8 cellular contexts compared by ENCODE assay signal in the genomic region with DNA sequence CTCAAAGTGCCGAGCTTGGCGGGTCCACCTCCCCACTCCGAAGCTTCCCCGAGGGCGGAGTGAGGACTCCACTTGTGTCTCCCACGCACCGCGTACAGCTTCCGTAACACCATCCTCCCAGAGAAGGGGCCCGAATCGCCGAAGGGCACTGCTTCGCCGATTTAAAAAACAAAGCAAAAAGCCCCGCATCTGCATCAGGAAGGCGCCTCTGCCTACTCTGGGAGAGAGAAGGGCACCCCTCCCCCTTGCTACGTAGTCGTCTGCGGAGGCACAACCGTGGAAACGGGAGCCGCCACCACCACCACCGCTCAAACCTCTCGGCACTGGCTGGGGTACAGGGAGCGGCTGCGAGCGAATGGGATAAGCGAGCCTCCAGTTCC. TPM values are rescaled to one million over a fixed set of nuclear protein-coding genes. Genes with fewer than 3 reads are reported as not detected.
A peak's percentile ranks its signal among the peaks of the same experiment; 100 is the strongest.
DNase-seq lines count a peak whose midpoint lies in the region; ATAC-seq and TF ChIP-seq lines count a peak whose summit lies in the region.

No MANE protein-coding gene starts in this region.

- TF ChIP-seq CTCF in LNCaP clone FGC (IDR thresholded peaks at IDR 0.05; ENCODE audit: control insufficient read depth, extremely low read depth, insufficient read depth) (no peak), activated B cell treated with CpG ODN at 0.5 μM for 24 hours (IDR thresholded peaks at IDR 0.05) (no peak), lower leg skin (IDR thresholded peaks at IDR 0.05) (no peak)

- H3F3A ChIP-seq in GM23248 (ENCODE audit: insufficient read depth): peaks cover 27% of the 10 kb centered on the region

- H3K4me3 Mint-ChIP-seq in activated B cell treated with CpG ODN at 0.5 μM for 24 hours: peak overlapping the region; percentile 95

- H3K27me3 Mint-ChIP-seq in activated B cell treated with CpG ODN at 0.5 μM for 24 hours: no peaks in the 10 kb centered on the region

- H3K4me1 ChIP-seq in GM23248 (ENCODE audit: insufficient read depth): peaks cover 12% of the 10 kb centered on the region

- POLR2A ChIA-PET in activated B cell treated with CpG ODN at 0.5 μM for 24 hours (lab: Charles Lee): interaction anchor here (0.7 to 4.5 kb wide), 22 partner anchors 9 to 509 kb away, joined by 3 to 49 read pairs (median 5); a partner anchor contains a TSS

- H4K20me1 ChIP-seq in GM23248 (ENCODE audit: insufficient read depth): no peaks in the 10 kb centered on the region

- in situ Hi-C loops in GM23248 (cut with MboI): no loop called here

- ATAC-seq in activated B cell treated with CpG ODN at 0.5 μM for 24 hours (ENCODE audit: low read depth): peak; percentile 37

- no peaks in the 10 kb centered on the region for H3K9me3 ChIP-seq in GM23248 (ENCODE audit: low read depth)

- peak overlapping the region; percentile 95 for H3K9ac ChIP-seq in GM23248

- peaks cover 27% of the 10 kb centered on the region for H3K36me3 ChIP-seq in GM23248 (ENCODE audit: low read depth)

- H3K27ac ChIP-seq in GM23248: peak overlapping the region; percentile 95

- H2AFZ ChIP-seq in GM23248: peak overlapping the region; percentile 81

- DNase-seq in GM04503 (ENCODE audit: low read depth) (peak; percentile 11), GM23248 (peak; percentile 86), LNCaP clone FGC (ENCODE audit: low read depth) (no peak), activated B cell treated with CpG ODN at 0.5 μM for 24 hours (no peak), lower leg skin (ENCODE audit: low spot score in 2 of 2) (peak in 1 of 2 donors; percentile 29), HK-2 (ENCODE audit: unreplicated experiment) (no peak)
- DNase-seq in central memory CD4-positive, alpha-beta T cell: peak; percentile 56
- DNase-seq in stimulated activated CD4-positive, alpha-beta T cell treated with anti-CD3 and anti-CD28 coated beads, TNF-alpha, amount 100 ng/mL, for 4 hours (ENCODE audit: low read depth in 3 of 3): peak; percentile 50 to 51 (median 50)

- 0 to 1% methylated on average over 18 to 28 of the region's 28 CpGs for WGBS in GM23248 (ENCODE audit: low coverage in 1 of 2, low lambda C conversion rate in 2 of 2, missing lambda C conversion rate in 2 of 2), 2 experiments
- 1 to 2% methylated on average over 22 to 23 of the region's 28 CpGs for WGBS in lower leg skin, 2 donors

- no peaks in the 10 kb centered on the region for H3K9me2 ChIP-seq in GM23248 (ENCODE audit: insufficient read depth)

- H3K27ac Mint-ChIP-seq in activated B cell treated with CpG ODN at 0.5 μM for 24 hours: peak overlapping the region; percentile 95

- peak overlapping the region; percentile 80 for H3K4me2 ChIP-seq in GM23248 (ENCODE audit: unreplicated experiment)

- H3K79me2 ChIP-seq in GM23248 (ENCODE audit: insufficient read depth): peaks cover 81% of the 10 kb centered on the region

- peaks cover 57% of the 10 kb centered on the region for H3K4me1 Mint-ChIP-seq in activated B cell treated with CpG ODN at 0.5 μM for 24 hours

- TF ChIP-seq POLR2A in lower leg skin (IDR thresholded peaks at IDR 0.05): no peak

- intact Hi-C loops in activated B cell treated with CpG ODN at 0.5 μM for 24 hours (cut with micrococcal nuclease) (loop anchor here (1.0 to 5.0 kb wide), 10 partner anchors 10 to 510 kb away; a partner anchor contains a TSS), lower leg skin (cut with DNase I; ENCODE audit: low total_unique reads) (no loop called here)

- no peaks in the 10 kb centered on the region for H3K27me3 ChIP-seq in GM23248 (replicated peaks; ENCODE audit: insufficient read depth)

- no peaks in the 10 kb centered on the region for H3K9me3 Mint-ChIP-seq in activated B cell treated with CpG ODN at 0.5 μM for 24 hours

- peak overlapping the region; percentile 85 for H3K4me3 ChIP-seq in GM23248
- peak overlapping the region; percentile 99 for H3K4me3 ChIP-seq in LNCaP clone FGC (ENCODE audit: low read depth, low read length)
- H3K4me3 ChIP-seq in lower leg skin (ENCODE audit: low read depth, poor library complexity, severe bottlenecking): peak overlapping the region; percentile 100

- CTCF ChIA-PET in activated B cell treated with CpG ODN at 0.5 μM for 24 hours (lab: Charles Lee): interaction anchor here (0.6 to 1.6 kb wide), 6 partner anchors 28 to 413 kb away, joined by 3 to 6 read pairs (median 4); a partner anchor contains a TSS

- peaks cover 59% of the 10 kb centered on the region for H3K36me3 Mint-ChIP-seq in activated B cell treated with CpG ODN at 0.5 μM for 24 hours (ENCODE audit: low read depth)

RNA-seq across cellular contexts. Expression of a gene that starts 0.5 kb away (rescaled TPM):
- 75.3 and 81.9 TPM in 2 replicates for total RNA-seq in GM23248 (2014; rRNA removed; shearing (Covaris generic))
- 107 TPM in 2 replicates for polyA plus RNA-seq in GM23248 (2016; fragmentation: Nextera tagmentation; extraction: Ambion mirVana)
- 77.8 and 85.1 TPM in 2 replicates for total RNA-seq in activated B cell treated with CpG ODN at 0.5 μM for 24 hours
- 10 to 100 TPM; 18.8 to 32.9 (median 27.0) TPM for total RNA-seq in lower leg skin

RNA-seq across cellular contexts. Expression of a gene that starts 26.8 kb away (rescaled TPM):
- 3.9 and 5.7 TPM in 2 replicates for total RNA-seq in GM23248 (2014; rRNA removed; shearing (Covaris generic))
- polyA plus RNA-seq in GM23248 (2016; fragmentation: Nextera tagmentation; extraction: Ambion mirVana): 7.6 and 9.6 TPM in 2 replicates
- total RNA-seq in activated B cell treated with CpG ODN at 0.5 μM for 24 hours (1.8 and 2.0 TPM in 2 replicates), lower leg skin (1 to 10 TPM; 2.3 to 8.0 (median 4.4) TPM)

Comparison
In these comparisons a context has a peak if more than half of its experiments do, and no peak if none do; other contexts are left out.
1. DNase-seq: peak in GM04503 (single experiment), GM23248 (single experiment), central memory CD4-positive, alpha-beta T cell (single experiment) and stimulated activated CD4-positive, alpha-beta T cell treated with anti-CD3 and anti-CD28 coated beads, TNF-alpha, amount 100 ng/mL, for 4 hours (3 of 3); none in LNCaP clone FGC (single experiment), activated B cell treated with CpG ODN at 0.5 μM for 24 hours (single experiment) and HK-2 (single experiment).
2. Peak in every context shown above with its lines, with median percentiles within 50 percentile points of each other: H3K4me3 ChIP-seq.